ENCODE assay signal across 16 cellular contexts in the genomic region with DNA sequence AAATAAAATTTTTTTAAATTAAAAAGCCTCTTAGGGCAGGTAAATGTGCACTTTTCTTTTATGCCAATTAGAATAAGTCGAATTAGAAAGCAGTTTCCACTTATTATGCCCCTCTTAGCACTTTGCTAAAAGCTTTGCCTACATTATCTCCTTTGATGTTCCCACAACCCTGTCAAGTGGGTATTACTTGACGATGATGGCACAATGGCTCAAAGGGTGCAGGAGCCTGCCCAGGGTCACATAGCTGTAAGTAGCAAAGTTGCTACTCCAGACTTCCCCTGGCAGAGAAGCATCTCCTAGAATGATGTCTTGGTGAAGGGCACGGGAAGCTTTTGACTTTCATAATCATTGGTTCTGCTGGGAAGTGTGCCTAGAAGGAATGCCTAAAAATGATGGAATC. TPM values are rescaled to one million over a fixed set of nuclear protein-coding genes. Genes with fewer than 3 reads are reported as not detected.
A peak's percentile ranks its signal among the peaks of the same experiment; 100 is the strongest.
DNase-seq lines count a peak whose midpoint lies in the region; ATAC-seq and TF ChIP-seq lines count a peak whose summit lies in the region.
"Had no signal": no experiment of that assay in that cellular context is flagged by ENCODE, and none has a peak within 500 bp of the region (broad histone marks: within the 10 kb centered on the region; RNA-seq: fewer than 3 reads in every experiment).

No MANE protein-coding gene starts in this region.

- TF ChIP-seq CTCF in DND-41 (IDR thresholded peaks at IDR 0.05; ENCODE audit: borderline replicate concordance, extremely low read depth, low read length, poor library complexity, severe bottlenecking) (no peak), VCaP (conservative IDR thresholded peaks at IDR 0.05) (no peak), right lobe of liver (IDR thresholded peaks at IDR 0.05) (no peak), chondrocyte (IDR thresholded peaks at IDR 0.05) (no peak)

- no peaks in the 10 kb centered on the region for H3K27me3 ChIP-seq in CD4-positive, CD25-positive, alpha-beta regulatory T cell (ENCODE audit: control insufficient read depth, insufficient read depth, low read length)
- H3K27me3 ChIP-seq in DND-41 (ENCODE audit: insufficient read depth, low read length, poor library complexity) = peaks cover 4% of the 10 kb centered on the region
- no peaks in the 10 kb centered on the region for H3K27me3 ChIP-seq in right lobe of liver

- intact Hi-C loops in right lobe of liver (cut with DNase I) = no loop called here

- H3K4me3 ChIP-seq in CD4-positive, CD25-positive, alpha-beta regulatory T cell (ENCODE audit: low read depth, low read length) = peak overlapping the region; percentile 28
- H3K4me3 ChIP-seq in DND-41 (ENCODE audit: low read depth in 1 of 2, low read length in 2 of 2) = no peak overlapping the region
- H3K4me3 ChIP-seq in right lobe of liver = no peak overlapping the region
- H3K4me3 ChIP-seq: GM12878, HAP-1, PC-9 had no signal

- H3K9me3 Mint-ChIP-seq in CD4-positive, CD25-positive, alpha-beta regulatory T cell = no peaks in the 10 kb centered on the region
- no peaks in the 10 kb centered on the region for H3K9me3 Mint-ChIP-seq in chondrocyte (ENCODE audit: low read depth)
- H3K9me3 Mint-ChIP-seq: IgD-negative memory B cell had no signal

- no peaks in the 10 kb centered on the region for H3K9me3 ChIP-seq in CD4-positive, CD25-positive, alpha-beta regulatory T cell (ENCODE audit: control insufficient read depth in 2 of 2, low read length in 2 of 2)
- H3K9me3 ChIP-seq in DND-41 (ENCODE audit: insufficient read depth, low read length, severe bottlenecking) (no peaks in the 10 kb centered on the region), right lobe of liver (no peaks in the 10 kb centered on the region)
- H3K9me3 ChIP-seq: HAP-1 had no signal

- H3K36me3 Mint-ChIP-seq in CD4-positive, CD25-positive, alpha-beta regulatory T cell = no peaks in the 10 kb centered on the region
- H3K36me3 Mint-ChIP-seq in chondrocyte (ENCODE audit: low read depth) = no peaks in the 10 kb centered on the region
- H3K36me3 Mint-ChIP-seq: IgD-negative memory B cell had no signal

- no peaks in the 10 kb centered on the region for H3K36me3 ChIP-seq in CD4-positive, CD25-positive, alpha-beta regulatory T cell (ENCODE audit: control insufficient read depth, insufficient read depth, low read length)
- H3K36me3 ChIP-seq in DND-41 (ENCODE audit: insufficient read depth, low read length) (no peaks in the 10 kb centered on the region), right lobe of liver (no peaks in the 10 kb centered on the region)
- H3K36me3 ChIP-seq: HAP-1 had no signal

- no peak overlapping the region for H3K9ac ChIP-seq in DND-41 (ENCODE audit: low read depth, low read length)

- no peaks in the 10 kb centered on the region for H3K79me2 ChIP-seq in DND-41 (ENCODE audit: insufficient read depth, low read length)

- TF ChIP-seq POLR2A in right lobe of liver (IDR thresholded peaks at IDR 0.05) = no peak

- peak overlapping the region in 3 of 4 donors; percentile 22 to 31 (median 29) for H3K4me3 Mint-ChIP-seq in CD4-positive, CD25-positive, alpha-beta regulatory T cell
- no peak overlapping the region for H3K4me3 Mint-ChIP-seq in chondrocyte (ENCODE audit: unreplicated experiment)
- H3K4me3 Mint-ChIP-seq: IgD-negative memory B cell had no signal

- peaks cover 52% of the 10 kb centered on the region for H3K4me1 ChIP-seq in CD4-positive, CD25-positive, alpha-beta regulatory T cell (ENCODE audit: control insufficient read depth, insufficient read depth, low read length, poor library complexity, severe bottlenecking)
- H3K4me1 ChIP-seq in DND-41 (ENCODE audit: insufficient read depth, low read length) (no peaks in the 10 kb centered on the region), right lobe of liver (peaks cover 0 to 67% (median 26%) of the 10 kb centered on the region in 4 donors)

- 78% methylated on average over 3 of the region's 3 CpGs for WGBS in right lobe of liver (ENCODE audit: insufficient coverage, low coverage, low lambda C conversion rate, missing lambda C conversion rate)

- H2AFZ ChIP-seq in DND-41 (ENCODE audit: low read depth, low read length) = no peak overlapping the region
- H2AFZ ChIP-seq: PC-9 had no signal

- H3K27me3 Mint-ChIP-seq in CD4-positive, CD25-positive, alpha-beta regulatory T cell = no peaks in the 10 kb centered on the region
- no peaks in the 10 kb centered on the region for H3K27me3 Mint-ChIP-seq in chondrocyte (ENCODE audit: low read depth)

- no peak for DNase-seq in CD4-positive, CD25-positive, alpha-beta regulatory T cell
- DNase-seq in DND-41 (no peak), right lobe of liver (no peak), chondrocyte (ENCODE audit: low spot score) (no peak)
- DNase-seq in stimulated activated CD4-positive, alpha-beta T cell treated with anti-CD3 and anti-CD28 coated beads, Interleukin-4, amount 100 ng/mL, for 24 hours = no peak
- DNase-seq: ACHN, COR-L47, DMS53, NCI-H1436 treated with DMSO at 0.1 percent for 48 hours, NCI-H748 treated with DMSO at 0.1 percent for 48 hours, PC-9 had no signal

- no peak for ATAC-seq in CD4-positive, CD25-positive, alpha-beta regulatory T cell (ENCODE audit: low read depth in 2 of 2)
- ATAC-seq in DND-41 (ENCODE audit: insufficient read depth, low read depth) = 0 out of 3 replicates have a peak, but pooled peaks have one; percentile 39
- no peak for ATAC-seq in right lobe of liver
- no peak for ATAC-seq in HG02763 (IDR thresholded peaks at IDR 0.05; ENCODE audit: unreplicated experiment)
- ATAC-seq: GM12878 had no signal

- H3K27ac Mint-ChIP-seq in CD4-positive, CD25-positive, alpha-beta regulatory T cell = peak overlapping the region in 2 of 3 donors; percentile 16 to 84
- no peak overlapping the region for H3K27ac Mint-ChIP-seq in chondrocyte (ENCODE audit: unreplicated experiment)

- H3K4me1 Mint-ChIP-seq in CD4-positive, CD25-positive, alpha-beta regulatory T cell = peaks cover 11 to 78% (median 47%) of the 10 kb centered on the region in 4 donors
- H3K4me1 Mint-ChIP-seq in chondrocyte (ENCODE audit: low read depth) = peaks cover 17% of the 10 kb centered on the region

- H4K20me1 ChIP-seq in DND-41 (ENCODE audit: insufficient read depth, low read length) = no peaks in the 10 kb centered on the region; the same call in 1 of the 2 replicates

- no peak overlapping the region for H3K4me2 ChIP-seq in DND-41 (ENCODE audit: insufficient read depth, low read length)
- H3K4me2 ChIP-seq: PC-9 had no signal

- peak overlapping the region; percentile 61 for H3K27ac ChIP-seq in CD4-positive, CD25-positive, alpha-beta regulatory T cell (ENCODE audit: insufficient read depth, low read length, poor library complexity, severe bottlenecking)
- H3K27ac ChIP-seq in DND-41 (ENCODE audit: low read length) = no peak overlapping the region
- H3K27ac ChIP-seq in VCaP = peak overlapping the region; percentile 87
- peak overlapping the region in 2 of 3 donors; percentile 19 to 42 for H3K27ac ChIP-seq in right lobe of liver
- H3K27ac ChIP-seq: PC-9 had no signal

RNA-seq across cellular contexts. Expression of a gene that starts 18.4 kb away (rescaled TPM):
- 214 TPM for total RNA-seq in CD4-positive, CD25-positive, alpha-beta regulatory T cell
- 10 to 100 TPM; 53.9 to 70.2 (median 59.2) TPM for polyA plus RNA-seq in CD4-positive, CD25-positive, alpha-beta regulatory T cell
- 100 to 1,000 TPM in 5 of 6 experiments, 10 to 100 TPM in 1; 96.4 to 152 (median 123) TPM for total RNA-seq in right lobe of liver
- total RNA-seq in chondrocyte = 2.9 to 10.2 TPM (median 3.0 TPM) in 3 replicates
- total RNA-seq: PC-9 had no signal
